ENCODE assay signal across 8 cellular contexts in genomic region chr17:19377602-19378415, GRCh38. TPM values are rescaled to one million over a fixed set of nuclear protein-coding genes. Genes with fewer than 3 reads are reported as not detected.
DNase-seq lines count a peak whose midpoint lies in the region; ATAC-seq, FAIRE-seq and TF ChIP-seq lines count a peak whose summit lies in the region.

No MANE protein-coding gene starts in this region.

- no peak for FAIRE-seq in bronchial epithelial cell (lab: Jason Lieb, UNC)

- H3K4me1 ChIP-seq in iPS-20b (ENCODE audit: insufficient read depth, low read length): no peaks in the 10 kb centered on the region; the same call in 1 of the 2 replicates
- peaks cover 16 to 26% (median 19%) of the 10 kb centered on the region in 3 donors for H3K4me1 ChIP-seq in skeletal muscle tissue (ENCODE audit: control insufficient read depth in 3 of 3, insufficient read depth in 3 of 3, low read length in 3 of 3)

- H3K4me3 ChIP-seq in WI38 (ENCODE audit: low read depth, low read length) (peak overlapping the region; percentile 85), bronchial epithelial cell (ENCODE audit: low read depth, low read length) (peak overlapping the region; percentile 88), iPS-20b (ENCODE audit: low read length) (peak overlapping the region; percentile 78), skeletal muscle tissue (ENCODE audit: low read length in 3 of 3) (peak overlapping the region; percentile 81 to 94 (median 92))

- peak; percentile 92 for ATAC-seq in GM18909 (IDR thresholded peaks at IDR 0.05; ENCODE audit: poor library complexity, unreplicated experiment)
- ATAC-seq in HG03159 (IDR thresholded peaks at IDR 0.05; ENCODE audit: unreplicated experiment): peak; percentile 92

- H3K36me3 ChIP-seq in bronchial epithelial cell (ENCODE audit: control insufficient read depth, insufficient read depth, low read length) (peaks cover 24% of the 10 kb centered on the region), iPS-20b (ENCODE audit: insufficient read depth, low read depth, low read length) (peaks cover 34% of the 10 kb centered on the region), skeletal muscle tissue (ENCODE audit: control insufficient read depth in 3 of 3, insufficient read depth in 3 of 3, low read length in 3 of 3) (peaks cover 25 to 29% (median 27%) of the 10 kb centered on the region in 3 donors)

- H3K27ac ChIP-seq in iPS-20b (ENCODE audit: low read length) (peak overlapping the region; percentile 63), skeletal muscle tissue (ENCODE audit: low read depth, low read length) (peak overlapping the region; percentile 97)

- peak overlapping the region; percentile 85 for H3K9ac ChIP-seq in iPS-20b (ENCODE audit: low read depth, low read length)
- peak overlapping the region; percentile 92 to 94 (median 93) for H3K9ac ChIP-seq in skeletal muscle tissue (ENCODE audit: low read depth in 1 of 3, low read length in 3 of 3)

- TF ChIP-seq CTCF in WI38 (IDR thresholded peaks at IDR 0.05; ENCODE audit: low read depth, low read length) (no peak), bronchial epithelial cell (IDR thresholded peaks at IDR 0.05; ENCODE audit: insufficient read depth, low read length, severe bottlenecking) (no peak)

- DNase-seq in AG08395 (ENCODE audit: low spot score) (peak; percentile 99), NCI-H2227 (lab: John Stamatoyannopoulos, UW; ENCODE audit: unreplicated experiment) (peak; percentile 97), bronchial epithelial cell (ENCODE audit: low read depth) (peak; percentile 96)

- H3K9me3 ChIP-seq in iPS-20b (ENCODE audit: insufficient read depth, low read depth, low read length): no peaks in the 10 kb centered on the region
- H3K9me3 ChIP-seq in skeletal muscle tissue (ENCODE audit: control insufficient read depth in 3 of 3, low read length in 3 of 3): no peaks in the 10 kb centered on the region

- H3K27me3 ChIP-seq in bronchial epithelial cell (ENCODE audit: control insufficient read depth, insufficient read depth, low read length) (no peaks in the 10 kb centered on the region), iPS-20b (ENCODE audit: insufficient read depth, low read length) (no peaks in the 10 kb centered on the region), skeletal muscle tissue (ENCODE audit: control insufficient read depth in 3 of 3, insufficient read depth in 3 of 3, low read length in 3 of 3) (no peaks in the 10 kb centered on the region)

RNA-seq across cellular contexts. Expression of gene MAPK7, which starts 0.5 kb away (rescaled TPM):
- total RNA-seq in bronchial epithelial cell: 6.8 and 11.1 TPM in 2 replicates
- 7.8 TPM for total RNA-seq in skeletal muscle tissue

RNA-seq across cellular contexts. Expression of gene MFAP4, which starts 9.2 kb away (rescaled TPM):
- total RNA-seq in bronchial epithelial cell (0.26 TPM in 1 of 2 replicates, not detected in the other), skeletal muscle tissue (29.2 TPM)

RNA-seq across cellular contexts. Expression of gene B9D1, which starts 15.3 kb away (rescaled TPM):
- total RNA-seq in bronchial epithelial cell (12.4 and 28.0 TPM in 2 replicates), skeletal muscle tissue (3.1 TPM)

RNA-seq across cellular contexts. Expression of gene RNF112, which starts 33.2 kb away (rescaled TPM):
- total RNA-seq in bronchial epithelial cell: 0.26 and 0.64 TPM in 2 replicates
- total RNA-seq in skeletal muscle tissue: 2.1 TPM

Comparison
In these comparisons a context has a peak if more than half of its experiments do, and no peak if none do; other contexts are left out.
1. Peak in every context shown above with its lines: DNase-seq, ATAC-seq, H3K4me3 ChIP-seq and H3K27ac ChIP-seq.
2. RNA of gene MFAP4, which starts 9.2 kb away (total RNA-seq): 29.2 TPM in skeletal muscle tissue (single experiment); 0.26 TPM in bronchial epithelial cell; every median in the first group is over 10 times any median in the second.